Comparison of ENCODE assay signal across 8 cellular contexts in the genomic region with DNA sequence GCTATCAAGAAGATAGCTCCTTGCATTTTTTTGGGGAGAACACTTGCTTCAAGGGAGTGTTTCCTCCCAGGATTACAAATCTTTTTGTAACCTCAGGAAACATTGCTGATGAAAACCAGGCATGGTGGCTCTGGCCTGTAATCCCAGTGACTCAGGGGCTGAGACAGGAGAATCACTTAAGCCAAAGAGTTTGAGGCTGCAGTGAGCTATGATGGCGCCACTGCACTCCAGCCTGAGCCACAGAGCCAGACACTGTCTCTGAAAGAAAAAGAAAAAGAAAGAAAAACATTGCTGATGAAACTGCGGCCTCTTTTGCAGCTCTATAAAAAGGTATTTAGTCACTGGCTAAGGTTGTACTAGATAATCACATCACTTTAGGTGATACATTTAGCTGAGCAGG. TPM values are rescaled to one million over a fixed set of nuclear protein-coding genes. Genes with fewer than 3 reads are reported as not detected.
DNase-seq lines count a peak whose midpoint lies in the region; ATAC-seq and TF ChIP-seq lines count a peak whose summit lies in the region.

No MANE protein-coding gene starts in this region.

- no peaks in the 10 kb centered on the region for H3K36me3 ChIP-seq in BJ (ENCODE audit: control insufficient read depth, insufficient read depth, low read length)

- H3K27me3 ChIP-seq in BJ (ENCODE audit: control insufficient read depth, insufficient read depth, low read length) = no peaks in the 10 kb centered on the region

- POLR2A ChIA-PET in BJ (lab: Charles Lee) = no interaction called here

- peak; percentile 24 for DNase-seq in BJ (ENCODE audit: low read depth)
- peak; percentile 62 for DNase-seq in HT1080 (ENCODE audit: low read depth)
- DNase-seq in astrocyte of the spinal cord (ENCODE audit: low read depth, low spot score) = peak; percentile 70
- DNase-seq in mesothelial cell of epicardium (ENCODE audit: low spot score in 2 of 2, unreplicated experiment in 2 of 2) = no peak
- DNase-seq in kidney glomerular epithelial cell (lab: John Stamatoyannopoulos, UW) = no peak
- no peak for DNase-seq in globus pallidus (ENCODE audit: low spot score)

- TF ChIP-seq CTCF in BJ (IDR thresholded peaks at IDR 0.05; ENCODE audit: insufficient read depth, low read depth, low read length) = no peak
- no peak for TF ChIP-seq CTCF in astrocyte of the spinal cord (IDR thresholded peaks at IDR 0.05; ENCODE audit: low read depth, low read length)
- no peak for TF ChIP-seq CTCF in mesothelial cell of epicardium (IDR thresholded peaks at IDR 0.05; ENCODE audit: unreplicated experiment)

- H3K4me3 Mint-ChIP-seq in mesothelial cell of epicardium = peak overlapping the region; percentile 35

- H3K9me3 Mint-ChIP-seq in mesothelial cell of epicardium = no peaks in the 10 kb centered on the region

- H3K4me1 Mint-ChIP-seq in mesothelial cell of epicardium = peaks cover 28% of the 10 kb centered on the region

- in situ Hi-C loops in astrocyte of the spinal cord (cut with HindIII; ENCODE audit: low sequenced_read_pairs) = no loop called here

- no peaks in the 10 kb centered on the region for H3K27me3 Mint-ChIP-seq in mesothelial cell of epicardium (ENCODE audit: low read depth)

- ATAC-seq in HG02970 (IDR thresholded peaks at IDR 0.05; ENCODE audit: low FRiP score, unreplicated experiment) = no peak
- no peak for ATAC-seq in HG03139 (IDR thresholded peaks at IDR 0.05; ENCODE audit: unreplicated experiment)

- H3K27ac Mint-ChIP-seq in mesothelial cell of epicardium = no peak overlapping the region

- CTCF ChIA-PET in BJ (lab: Yijun Ruan, JAX) = no interaction called here

- no peaks in the 10 kb centered on the region for H3K36me3 Mint-ChIP-seq in mesothelial cell of epicardium

- H3K4me3 ChIP-seq in BJ (ENCODE audit: low read depth, low read length) (no peak overlapping the region), astrocyte of the spinal cord (ENCODE audit: low read depth, low read length) (no peak overlapping the region)

RNA-seq across cellular contexts. Expression of gene RNU1-2, which starts 7.3 kb away (rescaled TPM):
- polyA plus RNA-seq in BJ (2011; rRNA removed) = not detected in 2 replicates
- polyA minus RNA-seq in BJ (2011; rRNA and poly(A)+ RNA removed) = 55,674 and 68,724 TPM in 2 replicates
- total RNA-seq in HT1080 (2014; rRNA removed; shearing (Covaris generic)) = under 0.01 TPM in 1 of 2 replicates, not detected in the other
- not detected in 2 replicates for polyA plus RNA-seq in HT1080 (2015; cell fraction: cytosol; rRNA removed)
- polyA plus RNA-seq in HT1080 (2015; cell fraction: nucleus; rRNA removed) = not detected in 2 replicates
- total RNA-seq in mesothelial cell of epicardium = 3,774 to 3,945 TPM (median 3,937 TPM) in 3 replicates

RNA-seq across cellular contexts. Expression of gene CROCC, which starts 18.7 kb away (rescaled TPM):
- polyA plus RNA-seq in BJ (2011; rRNA removed) = 7.2 and 12.1 TPM in 2 replicates
- polyA minus RNA-seq in BJ (2011; rRNA and poly(A)+ RNA removed) = 4.6 and 5.9 TPM in 2 replicates
- 13.2 and 14.3 TPM in 2 replicates for total RNA-seq in HT1080 (2014; rRNA removed; shearing (Covaris generic))
- 4.6 and 6.9 TPM in 2 replicates for polyA plus RNA-seq in HT1080 (2015; cell fraction: cytosol; rRNA removed)
- polyA plus RNA-seq in HT1080 (2015; cell fraction: nucleus; rRNA removed) = 45.3 and 49.2 TPM in 2 replicates
- 81.3 to 86.4 TPM (median 86.1 TPM) in 3 replicates for total RNA-seq in mesothelial cell of epicardium

Comparison
In these comparisons a context has a peak if more than half of its experiments do, and no peak if none do; other contexts are left out.
1. DNase-seq: peak in BJ (single experiment), HT1080 (single experiment) and astrocyte of the spinal cord (single experiment); none in mesothelial cell of epicardium (0 of 2), kidney glomerular epithelial cell (single experiment) and globus pallidus (single experiment).
2. RNA of gene RNU1-2, which starts 7.3 kb away (total RNA-seq): 3,774 to 3,945 TPM in mesothelial cell of epicardium; under 0.01 TPM in HT1080; every median in the first group is over 1,000 times any median in the second.